ENCODE assay signal across 21 cellular contexts in the genomic region with DNA sequence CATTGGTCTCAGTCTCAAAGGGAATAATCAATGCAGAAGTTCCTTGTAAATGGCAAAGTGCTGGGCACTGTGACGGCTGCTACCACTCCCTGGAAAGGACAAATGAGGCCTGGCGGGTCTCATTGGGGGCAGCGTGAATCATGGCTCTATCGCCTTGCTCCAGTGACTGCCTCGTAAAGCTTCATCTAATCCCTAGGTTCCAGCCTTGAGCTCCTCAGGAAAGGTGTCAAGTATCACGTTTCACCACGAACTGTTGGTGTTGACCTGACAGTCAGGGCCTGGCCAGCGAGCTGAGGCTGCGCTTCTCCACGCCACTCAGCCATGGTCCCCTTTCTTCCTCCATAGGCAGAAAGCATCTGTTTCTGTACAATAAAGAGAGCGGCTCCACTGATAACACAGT.
"Had no signal": no experiment of that assay in that cellular context is flagged by ENCODE, and none has a peak within 500 bp of the region (broad histone marks: within the 10 kb centered on the region; RNA-seq: fewer than 3 reads in every experiment).

No MANE protein-coding gene starts in this region.

- H3K4me3 ChIP-seq: colonic mucosa, left ventricle myocardium inferior, lower lobe of right lung, right atrium auricular region, sigmoid colon, skin epidermis, stomach, thoracic aorta, transverse colon had no signal

- DNase-seq: colonic mucosa; dermis blood vessel endothelial cell; endodermal cell; erythroblast; foreskin keratinocyte; immature natural killer cell; left ventricle myocardium inferior; lower lobe of right lung; naive thymus-derived CD4-positive, alpha-beta T cell; sigmoid colon; stimulated activated CD4-positive, alpha-beta T cell treated with anti-CD3 and anti-CD28 coated beads, Interleukin-2, amount 100 ng/mL, for 24 hours; stimulated activated CD4-positive, alpha-beta T cell treated with anti-CD3 and anti-CD28 coated beads, Interleukin-4, amount 100 ng/mL, for 4 hours; stimulated activated naive CD4-positive, alpha-beta T cell; stomach; substantia nigra; transverse colon had no signal

- H3K27ac ChIP-seq: colonic mucosa, foreskin keratinocyte, left ventricle myocardium inferior, lower lobe of right lung, neutrophil, right atrium auricular region, sigmoid colon, skin epidermis, stomach, thoracic aorta, transverse colon had no signal

- H3K9me3 Mint-ChIP-seq: endodermal cell had no signal

- H3K36me3 Mint-ChIP-seq: memory B cell; naive thymus-derived CD4-positive, alpha-beta T cell had no signal

- H3K4me1 Mint-ChIP-seq: endodermal cell, memory B cell had no signal

- H3K4me3 Mint-ChIP-seq: endodermal cell; immature natural killer cell; memory B cell; naive thymus-derived CD4-positive, alpha-beta T cell had no signal

- ATAC-seq: foreskin keratinocyte; lower lobe of right lung; naive thymus-derived CD4-positive, alpha-beta T cell had no signal

- H3K36me3 ChIP-seq: colonic mucosa, left ventricle myocardium inferior, lower lobe of right lung, neutrophil, right atrium auricular region, sigmoid colon, stomach, thoracic aorta, transverse colon had no signal

- H3K27ac Mint-ChIP-seq: endodermal cell; immature natural killer cell; memory B cell; naive thymus-derived CD4-positive, alpha-beta T cell had no signal

- H3K9me3 ChIP-seq: colonic mucosa, lower lobe of right lung, neutrophil, right atrium auricular region, sigmoid colon, stomach, thoracic aorta, transverse colon had no signal

- H3K4me1 ChIP-seq: colonic mucosa, foreskin keratinocyte, left ventricle myocardium inferior, lower lobe of right lung, right atrium auricular region, sigmoid colon, transverse colon had no signal

- H3K27me3 ChIP-seq: colonic mucosa, foreskin keratinocyte, neutrophil, right atrium auricular region, sigmoid colon, stomach, transverse colon had no signal
